Comparison of ENCODE assay signal across 8 cellular contexts in genomic region chr11:45917623-45918330, GRCh38.
A peak's percentile ranks its signal among the peaks of the same experiment; 100 is the strongest.
DNase-seq lines count a peak whose midpoint lies in the region; ATAC-seq lines count a peak whose summit lies in the region.

Gene PEX16, minus strand, starts transcription at chr11:45917877. Its CDS starts 66 bp downstream, at chr11:45917811.

- peak; percentile 99 for DNase-seq in AG08396 (ENCODE audit: low spot score)
- peak; percentile 94 for DNase-seq in NCI-H345 treated with DMSO at 0.1 percent for 48 hours (lab: John Stamatoyannopoulos, UW; ENCODE audit: unreplicated experiment)
- DNase-seq in activated CD4-positive, CD25-positive, alpha-beta regulatory T cell (lab: John Stamatoyannopoulos, UW): peak; percentile 80 to 91 (median 86)
- peak; percentile 99 for DNase-seq in central memory CD4-positive, alpha-beta T cell
- peak; percentile 100 for DNase-seq in iris pigment epithelial cell (ENCODE audit: low read depth)
- DNase-seq in stimulated activated CD4-positive, alpha-beta T cell treated with anti-CD3 and anti-CD28 coated beads, Interleukin-12 subunit alpha, Interleukin-12 subunit beta, amount 100 ng/mL, for 24 hours (ENCODE audit: low read depth in 2 of 2): peak; percentile 89 to 92

- ATAC-seq in GM19023 (IDR thresholded peaks at IDR 0.05; ENCODE audit: unreplicated experiment): peak; percentile 89
- peak; percentile 85 for ATAC-seq in HG03280 (IDR thresholded peaks at IDR 0.05; ENCODE audit: unreplicated experiment)

Comparison
In these comparisons a context has a peak if more than half of its experiments do, and no peak if none do; other contexts are left out.
1. Peak in every context shown above with its lines: DNase-seq and ATAC-seq.